Comparison of ENCODE assay signal across 8 cellular contexts in genomic region chr2:173075781-173076556, GRCh38. TPM values are rescaled to one million over a fixed set of nuclear protein-coding genes. Genes with fewer than 3 reads are reported as not detected.
A peak's percentile ranks its signal among the peaks of the same experiment; 100 is the strongest.
DNase-seq lines count a peak whose midpoint lies in the region; ATAC-seq and TF ChIP-seq lines count a peak whose summit lies in the region.

MAP3K20 (plus strand) TSS chr2:173075846; CDS start chr2:173091032, 15,186 bp downstream.

- TSS peak; percentile 64 for BruUV-seq in Calu3 (replicated peaks; lab: Mats Ljungman, UMichigan)
- no TSS peak for BruUV-seq in PC-3 (replicated peaks; lab: Mats Ljungman, UMichigan)

- CTCF ChIA-PET in Calu3 (lab: Charles Lee): no interaction called here
- CTCF ChIA-PET in PC-3 (lab: Charles Lee): no interaction called here

- POLR2A ChIA-PET in PC-3 (lab: Charles Lee; ENCODE audit: unreplicated experiment): no interaction called here

- H3K36me3 Mint-ChIP-seq in Calu3 (ENCODE audit: insufficient read depth, unreplicated experiment) (peaks cover 27% of the 10 kb centered on the region), natural killer cell (no peaks in the 10 kb centered on the region)
- peaks cover 0 to 3% of the 10 kb centered on the region in 2 donors for H3K36me3 Mint-ChIP-seq in activated T-cell treated with anti-CD3 and anti-CD28 coated beads, Interleukin-2, amount 50 U/mL, for 72 hours (ENCODE audit: insufficient read depth in 2 of 2)

- no peaks in the 10 kb centered on the region; the same call in 1 of the 2 replicates for H4K20me1 ChIP-seq in PC-3 (ENCODE audit: low read length)

- peaks cover 38% of the 10 kb centered on the region for H3K4me1 Mint-ChIP-seq in Calu3 (ENCODE audit: low read depth, unreplicated experiment)
- H3K4me1 Mint-ChIP-seq in activated T-cell treated with anti-CD3 and anti-CD28 coated beads, Interleukin-2, amount 50 U/mL, for 72 hours (ENCODE audit: low read depth): peaks cover 21% of the 10 kb centered on the region
- H3K4me1 Mint-ChIP-seq in natural killer cell: peaks cover 6 to 14% of the 10 kb centered on the region in 2 donors

- peak within 1 kb of the TSS; percentile 96 for H2AFZ ChIP-seq in PC-3 (ENCODE audit: low read length)

- H3K79me2 ChIP-seq in PC-3 (ENCODE audit: low read length): peaks cover 41% of the 10 kb centered on the region

- H3K27me3 Mint-ChIP-seq in Calu3 (ENCODE audit: unreplicated experiment): no peaks in the 10 kb centered on the region
- peaks cover 29% of the 10 kb centered on the region for H3K27me3 Mint-ChIP-seq in activated T-cell treated with anti-CD3 and anti-CD28 coated beads, Interleukin-2, amount 50 U/mL, for 72 hours (ENCODE audit: low read depth)
- H3K27me3 Mint-ChIP-seq in natural killer cell (ENCODE audit: low read depth in 2 of 2): peaks cover 6 to 9% of the 10 kb centered on the region in 2 donors

- H3K4me1 ChIP-seq in PC-3 (ENCODE audit: insufficient read depth, low read length): peaks cover 38% of the 10 kb centered on the region
- peaks cover 17% of the 10 kb centered on the region for H3K4me1 ChIP-seq in testis

- no peaks in the 10 kb centered on the region for H3K9me2 ChIP-seq in PC-3 (replicated peaks; ENCODE audit: low read length)

- TF ChIP-seq POLR2A in testis (IDR thresholded peaks at IDR 0.05): no peak

- H3K9me3 ChIP-seq in PC-3 (ENCODE audit: low read length): no peaks in the 10 kb centered on the region
- no peaks in the 10 kb centered on the region for H3K9me3 ChIP-seq in testis

- no peaks in the 10 kb centered on the region for H3K36me3 ChIP-seq in PC-3 (ENCODE audit: low read depth, low read length)
- H3K36me3 ChIP-seq in testis (ENCODE audit: low read depth, missing control alignments): no peaks in the 10 kb centered on the region

- H3K27ac Mint-ChIP-seq in Calu3 (ENCODE audit: unreplicated experiment) (peak within 1 kb of the TSS; percentile 28), natural killer cell (peak within 1 kb of the TSS in 1 of 2 donors; percentile 57)
- H3K27ac Mint-ChIP-seq in activated T-cell treated with anti-CD3 and anti-CD28 coated beads, Interleukin-2, amount 50 U/mL, for 72 hours: peak within 1 kb of the TSS; percentile 66

- peak within 1 kb of the TSS; percentile 89 for H3K4me2 ChIP-seq in PC-3 (ENCODE audit: low read length)

- H3K27me3 ChIP-seq in PC-3 (ENCODE audit: low read length): no peaks in the 10 kb centered on the region
- no peaks in the 10 kb centered on the region for H3K27me3 ChIP-seq in testis

- H3F3A ChIP-seq in PC-3 (ENCODE audit: low read length, unreplicated experiment): peaks cover 6% of the 10 kb centered on the region

- WGBS in testis, 2 donors: 0 to 1% methylated on average over 31 to 45 of the region's 106 CpGs

- peak; percentile 31 for TF ChIP-seq CTCF in Calu3 (IDR thresholded peaks at IDR 0.05; ENCODE audit: unreplicated experiment)
- TF ChIP-seq CTCF in PC-3 (conservative IDR thresholded peaks at IDR 0.05; ENCODE audit: low read depth, low read length): peak; percentile 42
- peak; percentile 17 for TF ChIP-seq CTCF in natural killer cell (IDR thresholded peaks at IDR 0.05)
- peak; percentile 23 to 40 (median 37) for TF ChIP-seq CTCF in testis (IDR thresholded peaks at IDR 0.05)

- H3K27ac ChIP-seq in PC-3 (ENCODE audit: low read length): peak within 1 kb of the TSS; percentile 86
- H3K27ac ChIP-seq in testis: peak within 1 kb of the TSS; percentile 93 to 99

- H3K4me3 Mint-ChIP-seq in Calu3 (ENCODE audit: low read depth, unreplicated experiment) (peak within 1 kb of the TSS; percentile 80), natural killer cell (peak within 1 kb of the TSS; percentile 91)
- H3K4me3 Mint-ChIP-seq in activated T-cell treated with anti-CD3 and anti-CD28 coated beads, Interleukin-2, amount 50 U/mL, for 72 hours: peak within 1 kb of the TSS; percentile 78 to 89

- intact Hi-C loops in Calu3 (cut with micrococcal nuclease; ENCODE audit: unreplicated experiment) (loop anchor here (1.0 kb wide), 1 partner anchor 134 kb away; no protein-coding TSS in a partner anchor), PC-3 (cut with micrococcal nuclease) (loop anchor here (1.0 kb wide), 2 partner anchors 49 to 134 kb away; no protein-coding TSS in a partner anchor), natural killer cell (cut with micrococcal nuclease) (loop anchor here (2.0 kb wide), 1 partner anchor 135 kb away; no protein-coding TSS in a partner anchor), testis (cut with DNase I; ENCODE audit: low total_unique reads) (no loop called here)

- ATAC-seq in GM19455 (IDR thresholded peaks at IDR 0.05; ENCODE audit: unreplicated experiment): peak; percentile 65
- peak; percentile 53 for ATAC-seq in HG03565 (IDR thresholded peaks at IDR 0.05; ENCODE audit: unreplicated experiment)
- peak; percentile 53 for ATAC-seq in PC-3
- peak; percentile 88 to 89 for ATAC-seq in activated T-cell treated with anti-CD3 and anti-CD28 coated beads, Interleukin-2, amount 50 U/mL, for 72 hours (replicated peaks in 1 of 2)
- peak; percentile 79 to 83 (median 80) for ATAC-seq in natural killer cell

- H3K9me3 Mint-ChIP-seq in Calu3 (ENCODE audit: low read depth, unreplicated experiment) (no peaks in the 10 kb centered on the region), natural killer cell (no peaks in the 10 kb centered on the region)
- H3K9me3 Mint-ChIP-seq in activated T-cell treated with anti-CD3 and anti-CD28 coated beads, Interleukin-2, amount 50 U/mL, for 72 hours: no peaks in the 10 kb centered on the region

- H3K4me3 ChIP-seq in PC-3 (ENCODE audit: low read length) (peak within 1 kb of the TSS; percentile 90), testis (peak within 1 kb of the TSS; percentile 74 to 95)

- peak; percentile 67 for DNase-seq in Calu3
- DNase-seq in PC-3: peak; percentile 60
- DNase-seq in activated T-cell treated with anti-CD3 and anti-CD28 coated beads, Interleukin-2, amount 50 U/mL, for 72 hours: peak; percentile 65 to 69
- peak; percentile 76 for DNase-seq in fibroblast of peridontal ligament (ENCODE audit: extremely low read depth)
- DNase-seq in natural killer cell: peak; percentile 36
- peak; percentile 84 for DNase-seq in testis

- H3K9ac ChIP-seq in PC-3 (ENCODE audit: low read length): peak within 1 kb of the TSS; percentile 95

RNA-seq across cellular contexts. Expression of gene MAP3K20, which starts in this region (rescaled TPM):
- total RNA-seq in Calu3 (2022) (37.0 and 47.9 TPM in 2 replicates), PC-3 (2014; rRNA removed) (23.1 and 29.8 TPM in 2 replicates), natural killer cell (1 to 10 TPM; 1.6 to 3.0 (median 2.5) TPM), testis (10 to 100 TPM; 20.7 to 30.8 TPM)
- total RNA-seq in activated T-cell treated with anti-CD3 and anti-CD28 coated beads, Interleukin-2, amount 50 U/mL, for 72 hours: 10 to 100 TPM; 10.1 to 11.9 TPM
- 25.3 TPM for polyA plus RNA-seq in testis (ENCODE audit: insufficient read depth, low read depth, low replicate concordance)

Comparison
In these comparisons a context has a peak if more than half of its experiments do, and no peak if none do; other contexts are left out.
1. Peak in every context shown above with its lines: DNase-seq, ATAC-seq, H3K4me3 ChIP-seq and H3K27ac ChIP-seq.